ENCODE assay signal across 1 cellular context in the genomic region with DNA sequence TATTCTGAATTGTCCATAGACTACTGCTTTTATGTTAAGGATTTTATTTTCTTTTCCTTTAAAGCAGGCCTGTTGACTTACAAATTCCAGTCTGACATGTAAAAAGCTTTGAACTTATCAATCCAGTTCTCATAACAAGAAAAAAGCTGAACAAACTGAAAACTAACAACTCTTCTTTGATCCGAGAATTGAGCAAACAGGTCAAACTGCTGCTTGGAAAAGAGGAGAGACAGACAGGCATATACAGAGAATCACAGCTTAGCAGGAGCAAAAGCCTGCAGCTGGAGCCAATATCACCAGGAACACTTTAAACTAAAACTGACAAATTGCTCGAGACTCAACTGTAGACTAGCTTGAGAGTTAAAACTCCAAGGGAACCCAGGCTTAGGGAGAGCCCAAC.
A peak's percentile ranks its signal among the peaks of the same experiment; 100 is the strongest.
TF ChIP-seq lines count a peak whose summit lies in the region.

No MANE protein-coding gene starts in this region.

TF ChIP-seq in HepG2, 621 proteins besides CTCF, POLR2A, EP300 and RAD21 (continued from another document):
- TF ChIP-seq, protein P1, sequence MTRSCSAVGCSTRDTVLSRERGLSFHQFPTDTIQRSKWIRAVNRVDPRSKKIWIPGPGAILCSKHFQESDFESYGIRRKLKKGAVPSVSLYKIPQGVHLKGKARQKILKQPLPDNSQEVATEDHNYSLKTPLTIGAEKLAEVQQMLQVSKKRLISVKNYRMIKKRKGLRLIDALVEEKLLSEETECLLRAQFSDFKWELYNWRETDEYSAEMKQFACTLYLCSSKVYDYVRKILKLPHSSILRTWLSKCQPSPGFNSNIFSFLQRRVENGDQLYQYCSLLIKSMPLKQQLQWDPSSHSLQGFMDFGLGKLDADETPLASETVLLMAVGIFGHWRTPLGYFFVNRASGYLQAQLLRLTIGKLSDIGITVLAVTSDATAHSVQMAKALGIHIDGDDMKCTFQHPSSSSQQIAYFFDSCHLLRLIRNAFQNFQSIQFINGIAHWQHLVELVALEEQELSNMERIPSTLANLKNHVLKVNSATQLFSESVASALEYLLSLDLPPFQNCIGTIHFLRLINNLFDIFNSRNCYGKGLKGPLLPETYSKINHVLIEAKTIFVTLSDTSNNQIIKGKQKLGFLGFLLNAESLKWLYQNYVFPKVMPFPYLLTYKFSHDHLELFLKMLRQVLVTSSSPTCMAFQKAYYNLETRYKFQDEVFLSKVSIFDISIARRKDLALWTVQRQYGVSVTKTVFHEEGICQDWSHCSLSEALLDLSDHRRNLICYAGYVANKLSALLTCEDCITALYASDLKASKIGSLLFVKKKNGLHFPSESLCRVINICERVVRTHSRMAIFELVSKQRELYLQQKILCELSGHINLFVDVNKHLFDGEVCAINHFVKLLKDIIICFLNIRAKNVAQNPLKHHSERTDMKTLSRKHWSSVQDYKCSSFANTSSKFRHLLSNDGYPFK (CRISPR knock-in tag; IDR thresholded peaks at IDR 0.05; ENCODE audit: borderline replicate concordance), result no peak
- TF ChIP-seq SNAI1 (CRISPR knock-in tag; IDR thresholded peaks at IDR 0.05; ENCODE audit: borderline replicate concordance) (no peak), POLR2AphosphoS5 (IDR thresholded peaks at IDR 0.05; ENCODE audit: low read depth, low read length) (no peak), ZFY (CRISPR knock-in tag; IDR thresholded peaks at IDR 0.05) (no peak), MZF1 (CRISPR knock-in tag; IDR thresholded peaks at IDR 0.05; ENCODE audit: borderline replicate concordance) (no peak), ZNF354B (CRISPR knock-in tag; IDR thresholded peaks at IDR 0.05) (no peak), ZNF879 (CRISPR knock-in tag; IDR thresholded peaks at IDR 0.05) (no peak), TCF7 (IDR thresholded peaks at IDR 0.05; ENCODE audit: low read depth) (peak; percentile 63), SRSF4 (IDR thresholded peaks at IDR 0.05; ENCODE audit: low read depth, low read length, poor library complexity, severe bottlenecking) (no peak), MAZ (IDR thresholded peaks at IDR 0.05; ENCODE audit: borderline replicate concordance, low read depth, low read length) (no peak), MAZ (CRISPR knock-in tag; IDR thresholded peaks at IDR 0.05; ENCODE audit: low read depth) (no peak), ZSCAN20 (CRISPR knock-in tag; IDR thresholded peaks at IDR 0.05; ENCODE audit: borderline replicate concordance) (no peak)
- TF ChIP-seq, protein P2, sequence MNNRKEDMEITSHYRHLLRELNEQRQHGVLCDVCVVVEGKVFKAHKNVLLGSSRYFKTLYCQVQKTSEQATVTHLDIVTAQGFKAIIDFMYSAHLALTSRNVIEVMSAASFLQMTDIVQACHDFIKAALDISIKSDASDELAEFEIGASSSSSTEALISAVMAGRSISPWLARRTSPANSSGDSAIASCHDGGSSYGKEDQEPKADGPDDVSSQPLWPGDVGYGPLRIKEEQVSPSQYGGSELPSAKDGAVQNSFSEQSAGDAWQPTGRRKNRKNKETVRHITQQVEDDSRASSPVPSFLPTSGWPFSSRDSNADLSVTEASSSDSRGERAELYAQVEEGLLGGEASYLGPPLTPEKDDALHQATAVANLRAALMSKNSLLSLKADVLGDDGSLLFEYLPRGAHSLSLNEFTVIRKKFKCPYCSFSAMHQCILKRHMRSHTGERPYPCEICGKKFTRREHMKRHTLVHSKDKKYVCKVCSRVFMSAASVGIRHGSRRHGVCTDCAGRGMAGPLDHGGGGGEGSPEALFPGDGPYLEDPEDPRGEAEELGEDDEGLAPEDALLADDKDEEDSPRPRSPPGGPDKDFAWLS (CRISPR knock-in tag; IDR thresholded peaks at IDR 0.05; ENCODE audit: borderline replicate concordance), result no peak
- TF ChIP-seq, protein P3, sequence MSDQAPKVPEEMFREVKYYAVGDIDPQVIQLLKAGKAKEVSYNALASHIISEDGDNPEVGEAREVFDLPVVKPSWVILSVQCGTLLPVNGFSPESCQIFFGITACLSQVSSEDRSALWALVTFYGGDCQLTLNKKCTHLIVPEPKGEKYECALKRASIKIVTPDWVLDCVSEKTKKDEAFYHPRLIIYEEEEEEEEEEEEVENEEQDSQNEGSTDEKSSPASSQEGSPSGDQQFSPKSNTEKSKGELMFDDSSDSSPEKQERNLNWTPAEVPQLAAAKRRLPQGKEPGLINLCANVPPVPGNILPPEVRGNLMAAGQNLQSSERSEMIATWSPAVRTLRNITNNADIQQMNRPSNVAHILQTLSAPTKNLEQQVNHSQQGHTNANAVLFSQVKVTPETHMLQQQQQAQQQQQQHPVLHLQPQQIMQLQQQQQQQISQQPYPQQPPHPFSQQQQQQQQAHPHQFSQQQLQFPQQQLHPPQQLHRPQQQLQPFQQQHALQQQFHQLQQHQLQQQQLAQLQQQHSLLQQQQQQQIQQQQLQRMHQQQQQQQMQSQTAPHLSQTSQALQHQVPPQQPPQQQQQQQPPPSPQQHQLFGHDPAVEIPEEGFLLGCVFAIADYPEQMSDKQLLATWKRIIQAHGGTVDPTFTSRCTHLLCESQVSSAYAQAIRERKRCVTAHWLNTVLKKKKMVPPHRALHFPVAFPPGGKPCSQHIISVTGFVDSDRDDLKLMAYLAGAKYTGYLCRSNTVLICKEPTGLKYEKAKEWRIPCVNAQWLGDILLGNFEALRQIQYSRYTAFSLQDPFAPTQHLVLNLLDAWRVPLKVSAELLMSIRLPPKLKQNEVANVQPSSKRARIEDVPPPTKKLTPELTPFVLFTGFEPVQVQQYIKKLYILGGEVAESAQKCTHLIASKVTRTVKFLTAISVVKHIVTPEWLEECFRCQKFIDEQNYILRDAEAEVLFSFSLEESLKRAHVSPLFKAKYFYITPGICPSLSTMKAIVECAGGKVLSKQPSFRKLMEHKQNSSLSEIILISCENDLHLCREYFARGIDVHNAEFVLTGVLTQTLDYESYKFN (CRISPR knock-in tag; conservative IDR thresholded peaks at IDR 0.05), result peak; percentile 32; the same call in 1 of the 2 replicates
- TF ChIP-seq, protein P4, sequence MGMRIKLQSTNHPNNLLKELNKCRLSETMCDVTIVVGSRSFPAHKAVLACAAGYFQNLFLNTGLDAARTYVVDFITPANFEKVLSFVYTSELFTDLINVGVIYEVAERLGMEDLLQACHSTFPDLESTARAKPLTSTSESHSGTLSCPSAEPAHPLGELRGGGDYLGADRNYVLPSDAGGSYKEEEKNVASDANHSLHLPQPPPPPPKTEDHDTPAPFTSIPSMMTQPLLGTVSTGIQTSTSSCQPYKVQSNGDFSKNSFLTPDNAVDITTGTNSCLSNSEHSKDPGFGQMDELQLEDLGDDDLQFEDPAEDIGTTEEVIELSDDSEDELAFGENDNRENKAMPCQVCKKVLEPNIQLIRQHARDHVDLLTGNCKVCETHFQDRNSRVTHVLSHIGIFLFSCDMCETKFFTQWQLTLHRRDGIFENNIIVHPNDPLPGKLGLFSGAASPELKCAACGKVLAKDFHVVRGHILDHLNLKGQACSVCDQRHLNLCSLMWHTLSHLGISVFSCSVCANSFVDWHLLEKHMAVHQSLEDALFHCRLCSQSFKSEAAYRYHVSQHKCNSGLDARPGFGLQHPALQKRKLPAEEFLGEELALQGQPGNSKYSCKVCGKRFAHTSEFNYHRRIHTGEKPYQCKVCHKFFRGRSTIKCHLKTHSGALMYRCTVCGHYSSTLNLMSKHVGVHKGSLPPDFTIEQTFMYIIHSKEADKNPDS (CRISPR knock-in tag; IDR thresholded peaks at IDR 0.05), result no peak
- TF ChIP-seq, protein P5, sequence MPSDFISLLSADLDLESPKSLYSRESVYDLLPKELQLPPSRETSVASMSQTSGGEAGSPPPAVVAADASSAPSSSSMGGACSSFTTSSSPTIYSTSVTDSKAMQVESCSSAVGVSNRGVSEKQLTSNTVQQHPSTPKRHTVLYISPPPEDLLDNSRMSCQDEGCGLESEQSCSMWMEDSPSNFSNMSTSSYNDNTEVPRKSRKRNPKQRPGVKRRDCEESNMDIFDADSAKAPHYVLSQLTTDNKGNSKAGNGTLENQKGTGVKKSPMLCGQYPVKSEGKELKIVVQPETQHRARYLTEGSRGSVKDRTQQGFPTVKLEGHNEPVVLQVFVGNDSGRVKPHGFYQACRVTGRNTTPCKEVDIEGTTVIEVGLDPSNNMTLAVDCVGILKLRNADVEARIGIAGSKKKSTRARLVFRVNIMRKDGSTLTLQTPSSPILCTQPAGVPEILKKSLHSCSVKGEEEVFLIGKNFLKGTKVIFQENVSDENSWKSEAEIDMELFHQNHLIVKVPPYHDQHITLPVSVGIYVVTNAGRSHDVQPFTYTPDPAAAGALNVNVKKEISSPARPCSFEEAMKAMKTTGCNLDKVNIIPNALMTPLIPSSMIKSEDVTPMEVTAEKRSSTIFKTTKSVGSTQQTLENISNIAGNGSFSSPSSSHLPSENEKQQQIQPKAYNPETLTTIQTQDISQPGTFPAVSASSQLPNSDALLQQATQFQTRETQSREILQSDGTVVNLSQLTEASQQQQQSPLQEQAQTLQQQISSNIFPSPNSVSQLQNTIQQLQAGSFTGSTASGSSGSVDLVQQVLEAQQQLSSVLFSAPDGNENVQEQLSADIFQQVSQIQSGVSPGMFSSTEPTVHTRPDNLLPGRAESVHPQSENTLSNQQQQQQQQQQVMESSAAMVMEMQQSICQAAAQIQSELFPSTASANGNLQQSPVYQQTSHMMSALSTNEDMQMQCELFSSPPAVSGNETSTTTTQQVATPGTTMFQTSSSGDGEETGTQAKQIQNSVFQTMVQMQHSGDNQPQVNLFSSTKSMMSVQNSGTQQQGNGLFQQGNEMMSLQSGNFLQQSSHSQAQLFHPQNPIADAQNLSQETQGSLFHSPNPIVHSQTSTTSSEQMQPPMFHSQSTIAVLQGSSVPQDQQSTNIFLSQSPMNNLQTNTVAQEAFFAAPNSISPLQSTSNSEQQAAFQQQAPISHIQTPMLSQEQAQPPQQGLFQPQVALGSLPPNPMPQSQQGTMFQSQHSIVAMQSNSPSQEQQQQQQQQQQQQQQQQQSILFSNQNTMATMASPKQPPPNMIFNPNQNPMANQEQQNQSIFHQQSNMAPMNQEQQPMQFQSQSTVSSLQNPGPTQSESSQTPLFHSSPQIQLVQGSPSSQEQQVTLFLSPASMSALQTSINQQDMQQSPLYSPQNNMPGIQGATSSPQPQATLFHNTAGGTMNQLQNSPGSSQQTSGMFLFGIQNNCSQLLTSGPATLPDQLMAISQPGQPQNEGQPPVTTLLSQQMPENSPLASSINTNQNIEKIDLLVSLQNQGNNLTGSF (CRISPR knock-in tag; IDR thresholded peaks at IDR 0.05), result no peak
